ENCODE assay signal across 8 cellular contexts in the genomic region with DNA sequence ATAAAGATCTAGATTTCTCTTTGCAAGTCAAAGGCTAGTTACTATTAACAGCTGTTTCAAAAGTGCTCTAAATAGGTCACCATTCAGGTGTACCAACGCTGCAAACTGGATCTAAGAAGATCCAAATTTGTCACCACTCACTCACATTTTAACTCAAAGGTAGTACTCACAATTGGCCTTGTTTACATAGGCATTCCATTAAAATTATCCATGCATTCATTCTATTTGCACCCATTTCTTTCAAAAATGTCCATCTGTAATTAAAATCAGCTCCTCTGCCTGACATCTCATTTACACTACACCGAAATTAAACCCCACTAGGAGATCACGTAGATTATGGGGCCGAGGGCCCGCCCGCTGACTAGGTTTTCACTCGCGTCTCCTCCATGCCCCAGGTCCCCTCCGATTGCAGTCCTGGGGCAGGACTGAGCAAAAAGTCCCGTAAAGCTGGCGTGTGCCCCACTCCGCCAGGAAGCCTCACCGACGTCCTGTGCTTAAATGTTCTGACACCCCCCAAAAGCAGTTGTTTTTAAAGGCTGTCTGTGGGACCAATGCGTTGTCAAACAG. TPM values are rescaled to one million over a fixed set of nuclear protein-coding genes. Genes with fewer than 3 reads are reported as not detected.
DNase-seq lines count a peak whose midpoint lies in the region; ATAC-seq and TF ChIP-seq lines count a peak whose summit lies in the region.

No MANE protein-coding gene starts in this region.

- H3K4me3 ChIP-seq in cardiac muscle cell (peak overlapping the region; percentile 71), neural progenitor cell (peak overlapping the region; percentile 92)
- H3K4me3 ChIP-seq in effector memory CD4-positive, alpha-beta T cell (ENCODE audit: insufficient read depth, low read depth, low read length, poor library complexity, severe bottlenecking) = peak overlapping the region; percentile 99

- peaks cover 25% of the 10 kb centered on the region for H3K4me1 Mint-ChIP-seq in neural progenitor cell

- H3K27me3 Mint-ChIP-seq in neural progenitor cell (ENCODE audit: insufficient read depth, low read depth) = no peaks in the 10 kb centered on the region

- H3K9ac ChIP-seq in neural progenitor cell = peak overlapping the region; percentile 62

- peak overlapping the region; percentile 52 for H3K27ac Mint-ChIP-seq in neural progenitor cell

- ATAC-seq in HG02588 (IDR thresholded peaks at IDR 0.05; ENCODE audit: unreplicated experiment) (peak; percentile 0), HG02678 (IDR thresholded peaks at IDR 0.05; ENCODE audit: unreplicated experiment) (no peak)

- no peak for TF ChIP-seq CTCF in cardiac muscle cell (IDR thresholded peaks at IDR 0.05; ENCODE audit: low read depth, low read length)
- no peak for TF ChIP-seq CTCF in neural progenitor cell (IDR thresholded peaks at IDR 0.05)

- H3K36me3 Mint-ChIP-seq in neural progenitor cell = no peaks in the 10 kb centered on the region

- H3K27ac ChIP-seq in cardiac muscle cell = peak overlapping the region; percentile 90
- H3K27ac ChIP-seq in effector memory CD4-positive, alpha-beta T cell (ENCODE audit: insufficient read depth, low read length, poor library complexity, severe bottlenecking) = peak overlapping the region; percentile 88
- H3K27ac ChIP-seq in neural progenitor cell = peak overlapping the region; percentile 95

- no peaks in the 10 kb centered on the region for H3K36me3 ChIP-seq in cardiac muscle cell
- no peaks in the 10 kb centered on the region for H3K36me3 ChIP-seq in effector memory CD4-positive, alpha-beta T cell (ENCODE audit: control insufficient read depth, insufficient read depth, low read length)
- no peaks in the 10 kb centered on the region for H3K36me3 ChIP-seq in neural progenitor cell

- H3K27me3 ChIP-seq in cardiac muscle cell (no peaks in the 10 kb centered on the region), neural progenitor cell (no peaks in the 10 kb centered on the region)
- no peaks in the 10 kb centered on the region for H3K27me3 ChIP-seq in effector memory CD4-positive, alpha-beta T cell (replicated peaks; ENCODE audit: control insufficient read depth, insufficient read depth, low read length, poor library complexity, severe bottlenecking)

- no peaks in the 10 kb centered on the region for H3K9me3 ChIP-seq in cardiac muscle cell (ENCODE audit: low read depth)
- no peaks in the 10 kb centered on the region for H3K9me3 ChIP-seq in effector memory CD4-positive, alpha-beta T cell (ENCODE audit: control insufficient read depth, low read length)
- H3K9me3 ChIP-seq in neural progenitor cell (ENCODE audit: low read depth) = no peaks in the 10 kb centered on the region

- intact Hi-C loops in cardiac septum (cut with DNase I) = loop anchor here (2.0 to 10.0 kb wide), 3 partner anchors 33 to 409 kb away; partner anchors contain the start of genes CDKN2AIP and WWC2

- no peaks in the 10 kb centered on the region for H3K9me3 Mint-ChIP-seq in neural progenitor cell

- DNase-seq in cardiac muscle cell (ENCODE audit: low read depth in 1 of 2, low spot score in 1 of 2) (no peak), cardiac septum (ENCODE audit: low spot score) (no peak), NOMO-1 (lab: John Stamatoyannopoulos, UW; ENCODE audit: unreplicated experiment in 2 of 2) (peak; percentile 66 to 75), neural progenitor cell (ENCODE audit: low spot score) (no peak), CD1c-positive myeloid dendritic cell (ENCODE audit: extremely low spot score) (no peak)
- DNase-seq in effector memory CD4-positive, alpha-beta T cell = no peak

- peak overlapping the region; percentile 92 for H3K4me2 ChIP-seq in neural progenitor cell

- H3K79me2 ChIP-seq in neural progenitor cell (ENCODE audit: low read depth) = peaks cover 55% of the 10 kb centered on the region

- H3K4me1 ChIP-seq in cardiac muscle cell (ENCODE audit: low read depth) (peaks cover 26% of the 10 kb centered on the region), neural progenitor cell (peaks cover 19% of the 10 kb centered on the region)
- peaks cover 6% of the 10 kb centered on the region for H3K4me1 ChIP-seq in effector memory CD4-positive, alpha-beta T cell (ENCODE audit: control insufficient read depth, insufficient read depth, low read length, poor library complexity, severe bottlenecking)

- H4K20me1 ChIP-seq in neural progenitor cell (ENCODE audit: low read depth) = peaks cover 24% of the 10 kb centered on the region

- peak overlapping the region; percentile 88 for H2AFZ ChIP-seq in neural progenitor cell (replicated peaks)

- H3K4me3 Mint-ChIP-seq in neural progenitor cell = peak overlapping the region; percentile 89

- H3F3A ChIP-seq in neural progenitor cell (ENCODE audit: low read depth) = peaks cover 26% of the 10 kb centered on the region

RNA-seq across cellular contexts. Expression of gene ING2, which starts 1.3 kb away (rescaled TPM):
- 14.2 and 14.6 TPM in 2 replicates for total RNA-seq in cardiac muscle cell
- 26.1 and 32.9 TPM in 2 replicates for polyA plus RNA-seq in cardiac muscle cell
- total RNA-seq in cardiac septum = 6.2 TPM
- total RNA-seq in neural progenitor cell (ENCODE audit: low replicate concordance) = 20.9 and 38.0 TPM in 2 replicates

RNA-seq across cellular contexts. Expression of gene CDKN2AIP, which starts 59.1 kb away (rescaled TPM):
- 30.8 and 34.1 TPM in 2 replicates for total RNA-seq in cardiac muscle cell
- 15.9 and 20.7 TPM in 2 replicates for polyA plus RNA-seq in cardiac muscle cell
- total RNA-seq in cardiac septum = 9.5 TPM
- total RNA-seq in neural progenitor cell (ENCODE audit: low replicate concordance) = 35.3 and 38.1 TPM in 2 replicates

Comparison
In these comparisons a context has a peak if more than half of its experiments do, and no peak if none do; other contexts are left out.
1. DNase-seq: peak in NOMO-1 (2 of 2); none in cardiac muscle cell (0 of 2), cardiac septum (single experiment), effector memory CD4-positive, alpha-beta T cell (0 of 3), neural progenitor cell (single experiment) and CD1c-positive myeloid dendritic cell (single experiment).
2. Peak in every context shown above with its lines, with median percentiles within 50 percentile points of each other: H3K27ac ChIP-seq and H3K4me3 ChIP-seq.